In the genomic region with DNA sequence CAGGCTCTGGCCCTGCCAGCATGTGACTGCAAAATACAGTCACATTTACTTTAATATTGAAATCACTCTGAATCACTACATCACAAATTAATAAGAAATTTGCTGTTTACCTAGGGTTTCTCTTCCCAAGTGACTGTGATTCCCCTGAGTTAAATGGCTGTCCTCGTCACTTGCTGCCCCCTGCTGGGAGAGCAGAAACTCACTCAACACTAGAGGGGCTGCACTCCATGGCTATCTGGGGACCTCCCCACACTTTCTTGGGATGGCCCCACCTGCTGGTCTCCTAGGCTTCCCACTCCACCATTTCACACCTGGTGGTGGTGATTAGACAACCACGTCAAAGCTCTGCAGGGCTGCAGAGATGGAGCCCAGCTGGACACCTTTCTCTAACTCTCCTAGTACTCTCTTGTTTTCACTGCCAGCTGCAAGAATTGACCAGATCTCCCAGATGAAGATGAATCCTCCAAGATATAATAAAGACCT, we compare ENCODE assay signal across 8 cellular contexts.
A peak's percentile ranks its signal among the peaks of the same experiment; 100 is the strongest.
DNase-seq lines count a peak whose midpoint lies in the region; ATAC-seq and TF ChIP-seq lines count a peak whose summit lies in the region.

No MANE protein-coding gene starts in this region.

- H3K4me1 ChIP-seq in OCI-LY1 (ENCODE audit: insufficient read depth, low read length, severe bottlenecking): peaks cover 9% of the 10 kb centered on the region

- H3K9me3 ChIP-seq in OCI-LY1 (ENCODE audit: low read length): peaks cover 2% of the 10 kb centered on the region

- H3K4me1 Mint-ChIP-seq in CD14-positive monocyte: peaks cover 9% of the 10 kb centered on the region

- peaks cover 0 to 6% (median 5%) of the 10 kb centered on the region in 7 donors for H3K9me3 Mint-ChIP-seq in CD14-positive monocyte

- no peaks in the 10 kb centered on the region for H4K20me1 ChIP-seq in OCI-LY1 (ENCODE audit: insufficient read depth, low read length)

- no peaks in the 10 kb centered on the region for H3K27me3 ChIP-seq in OCI-LY1 (ENCODE audit: insufficient read depth, low read length)

- no peaks in the 10 kb centered on the region for H3K36me3 ChIP-seq in OCI-LY1 (ENCODE audit: insufficient read depth, low read length)

- H3K9me2 ChIP-seq in OCI-LY1 (ENCODE audit: low read depth, low read length): no peaks in the 10 kb centered on the region

- H3F3A ChIP-seq in OCI-LY1 (ENCODE audit: insufficient read depth, low read length): no peaks in the 10 kb centered on the region

- DNase-seq in CD14-positive monocyte (ENCODE audit: low spot score) (no peak), activated T-cell treated with anti-CD3 and anti-CD28 coated beads for 24 hours (ENCODE audit: low read depth) (peak; percentile 75), fibroblast of pulmonary artery (ENCODE audit: low read depth) (peak; percentile 47)
- DNase-seq in stimulated activated CD4-positive, alpha-beta T cell treated with anti-CD3 and anti-CD28 coated beads, Interleukin-1b, Interleukin-23, amount 100 ng/mL, for 24 hours (ENCODE audit: low read depth in 4 of 4, low spot score in 1 of 4): peak; percentile 47 to 71 (median 61)

- H2AFZ ChIP-seq in OCI-LY1 (ENCODE audit: low read length): no peak overlapping the region

- H3K4me3 Mint-ChIP-seq in CD14-positive monocyte: no peak overlapping the region

- H3K9ac ChIP-seq in OCI-LY1 (ENCODE audit: low read length): no peak overlapping the region

- no peak overlapping the region for H3K27ac Mint-ChIP-seq in CD14-positive monocyte

- H3K4me2 ChIP-seq in OCI-LY1 (ENCODE audit: low read length): no peak overlapping the region

- no peaks in the 10 kb centered on the region for H3K36me3 Mint-ChIP-seq in CD14-positive monocyte

- peak; percentile 56 for ATAC-seq in GM21723 (IDR thresholded peaks at IDR 0.05; ENCODE audit: unreplicated experiment)
- ATAC-seq in GM21786 (IDR thresholded peaks at IDR 0.05; ENCODE audit: unreplicated experiment): no peak
- no peak for ATAC-seq in HG02852 (IDR thresholded peaks at IDR 0.05; ENCODE audit: unreplicated experiment)

- no peak overlapping the region for H3K27ac ChIP-seq in OCI-LY1 (ENCODE audit: low read depth, low read length, poor library complexity, severe bottlenecking)

- H3K4me3 ChIP-seq in OCI-LY1 (ENCODE audit: low read depth, low read length, poor library complexity, severe bottlenecking): no peak overlapping the region
- H3K4me3 ChIP-seq in fibroblast of pulmonary artery (replicated peaks; ENCODE audit: low read depth, low read length): no peak overlapping the region

- no peaks in the 10 kb centered on the region for H3K27me3 Mint-ChIP-seq in CD14-positive monocyte (ENCODE audit: low read depth in 3 of 3)

- intact Hi-C loops in CD14-positive monocyte (cut with micrococcal nuclease): loop anchor here (5.0 to 10.0 kb wide), 2 partner anchors 53 to 80 kb away; no protein-coding TSS in a partner anchor

- peak; percentile 90 for TF ChIP-seq CTCF in CD14-positive monocyte (IDR thresholded peaks at IDR 0.05)
- TF ChIP-seq CTCF in OCI-LY1 (IDR thresholded peaks at IDR 0.05; ENCODE audit: low read length): peak; percentile 97
- peak; percentile 63 for TF ChIP-seq CTCF in fibroblast of pulmonary artery (IDR thresholded peaks at IDR 0.05; ENCODE audit: low read length, missing control alignments)

- H3K79me2 ChIP-seq in OCI-LY1 (ENCODE audit: insufficient read depth, low read length): no peaks in the 10 kb centered on the region
